1 cellular context compared by ENCODE assay signal in the genomic region with DNA sequence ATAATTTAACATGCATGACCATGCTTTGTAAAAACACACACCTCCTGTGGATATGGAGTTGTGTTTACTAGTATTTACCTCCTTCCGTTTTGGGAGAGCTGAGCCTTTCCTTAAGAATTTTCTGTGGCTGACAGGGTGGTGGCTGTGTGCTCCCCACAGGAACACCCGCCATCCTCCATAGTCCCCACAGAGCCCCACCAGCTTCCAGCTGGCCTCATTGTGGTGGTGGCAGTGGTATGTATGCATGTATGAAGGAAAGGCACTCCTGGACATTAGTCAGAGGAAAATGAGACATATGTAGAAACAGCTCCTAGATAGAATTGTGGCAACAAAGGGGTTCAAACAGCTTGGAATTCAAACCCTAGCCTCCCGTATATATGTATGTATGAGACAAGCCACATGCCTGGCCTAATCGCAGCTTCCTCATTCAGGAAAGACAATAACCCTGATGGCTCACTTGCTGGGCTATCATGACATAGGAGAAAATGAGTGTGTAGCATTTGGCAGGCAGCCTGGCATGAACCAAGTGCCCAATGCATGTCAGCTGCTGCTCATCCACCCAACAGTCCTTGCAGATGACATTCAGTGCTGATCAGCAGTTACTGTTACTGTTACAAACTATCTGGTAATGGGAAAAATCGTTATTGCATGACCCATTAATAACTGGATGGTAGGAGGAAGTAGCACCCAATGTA.
TF ChIP-seq lines count a peak whose summit lies in the region.

No MANE protein-coding gene starts in this region.

TF ChIP-seq in HEK293, 187 proteins besides CTCF, POLR2A, EP300 and RAD21 (continued from another document):
- no peak for TF ChIP-seq KLF9 (tag by site-specific recombination; IDR thresholded peaks at IDR 0.05; ENCODE audit: low read depth)
- no peak for TF ChIP-seq ZNF174 (tag by site-specific recombination; IDR thresholded peaks at IDR 0.05)
- no peak for TF ChIP-seq ZSCAN23 (tag by site-specific recombination; IDR thresholded peaks at IDR 0.05)
